ENCODE assay signal across 16 cellular contexts in genomic region chr3:186427627-186428026, GRCh38.
DNase-seq lines count a peak whose midpoint lies in the region; ATAC-seq, FAIRE-seq and TF ChIP-seq lines count a peak whose summit lies in the region.
"Had no signal": no experiment of that assay in that cellular context is flagged by ENCODE, and none has a peak within 500 bp of the region (broad histone marks: within the 10 kb centered on the region; RNA-seq: fewer than 3 reads in every experiment).

No MANE protein-coding gene starts in this region.

- H3K4me3 ChIP-seq in right atrium auricular region: no peak overlapping the region
- H3K4me3 ChIP-seq in astrocyte (ENCODE audit: insufficient read depth, low read depth, low read length): no peak overlapping the region
- H3K4me3 ChIP-seq in right cardiac atrium (ENCODE audit: low read length): no peak overlapping the region
- no peak overlapping the region for H3K4me3 ChIP-seq in aorta (ENCODE audit: low read length in 2 of 2)
- H3K4me3 ChIP-seq: A549, gastrocnemius medialis, neural progenitor cell, skin epidermis, tibial nerve had no signal

- TF ChIP-seq CTCF in right atrium auricular region (IDR thresholded peaks at IDR 0.05) (no peak), astrocyte (IDR thresholded peaks at IDR 0.05; ENCODE audit: insufficient read depth, low read depth, low read length) (no peak)

- H3K36me3 Mint-ChIP-seq in astrocyte (ENCODE audit: low read depth, unreplicated experiment): no peaks in the 10 kb centered on the region
- H3K36me3 Mint-ChIP-seq: neural progenitor cell had no signal

- peaks cover 8% of the 10 kb centered on the region for H3K27me3 Mint-ChIP-seq in astrocyte (ENCODE audit: low read depth, unreplicated experiment)

- H3K36me3 ChIP-seq in right atrium auricular region (no peaks in the 10 kb centered on the region), astrocyte (ENCODE audit: insufficient read depth, low read length) (no peaks in the 10 kb centered on the region), aorta (ENCODE audit: control insufficient read depth in 1 of 2, insufficient read depth in 2 of 2, low read length in 1 of 2) (no peaks in the 10 kb centered on the region)
- H3K36me3 ChIP-seq: gastrocnemius medialis, neural progenitor cell, tibial nerve had no signal

- H3K9ac ChIP-seq in astrocyte (ENCODE audit: low read length): no peak overlapping the region
- H3K9ac ChIP-seq: neural progenitor cell had no signal

- FAIRE-seq in astrocyte (lab: Jason Lieb, UNC): no peak
- FAIRE-seq: A549 had no signal

- H3K4me3 Mint-ChIP-seq in astrocyte (ENCODE audit: unreplicated experiment): no peak overlapping the region
- H3K4me3 Mint-ChIP-seq: neural progenitor cell had no signal

- ATAC-seq in Right ventricle myocardium inferior (peak; percentile 91), right cardiac atrium (peak; percentile 49 to 78), aorta (ENCODE audit: low FRiP score) (peak; percentile 75), HG02798 (IDR thresholded peaks at IDR 0.05; ENCODE audit: poor library complexity, unreplicated experiment) (no peak)
- ATAC-seq: A549, gastrocnemius medialis had no signal

- peaks cover 0 to 30% of the 10 kb centered on the region in 2 donors for H3K4me1 ChIP-seq in right atrium auricular region
- peaks cover 7% of the 10 kb centered on the region for H3K4me1 ChIP-seq in astrocyte (ENCODE audit: insufficient read depth, low read length)
- H3K4me1 ChIP-seq in right cardiac atrium (ENCODE audit: control insufficient read depth, insufficient read depth, low read length): no peaks in the 10 kb centered on the region
- H3K4me1 ChIP-seq in aorta (ENCODE audit: control insufficient read depth in 1 of 2, insufficient read depth in 2 of 2, low read length in 2 of 2): no peaks in the 10 kb centered on the region
- H3K4me1 ChIP-seq: A549, gastrocnemius medialis had no signal

- peak overlapping the region; percentile 86 for H3K27ac Mint-ChIP-seq in astrocyte (ENCODE audit: unreplicated experiment)

- no peaks in the 10 kb centered on the region for H4K20me1 ChIP-seq in astrocyte (ENCODE audit: insufficient read depth, low read length)

- DNase-seq in Right ventricle myocardium inferior (ENCODE audit: missing footprints): no peak
- no peak for DNase-seq in right atrium auricular region (ENCODE audit: low spot score)
- DNase-seq in astrocyte (ENCODE audit: low read depth): peak; percentile 63
- DNase-seq in right cardiac atrium: peak in 2 of 3 donors; percentile 20 to 64
- DNase-seq in aorta: no peak
- no peak for DNase-seq in stimulated activated CD4-positive, alpha-beta T cell treated with anti-CD3 and anti-CD28 coated beads, Interleukin-2, amount 100 ng/mL, for 48 hours
- no peak for DNase-seq in H4 (ENCODE audit: low spot score)
- DNase-seq: gastrocnemius medialis, kidney glomerular epithelial cell, NCI-H82 had no signal

- no peaks in the 10 kb centered on the region for H3K79me2 ChIP-seq in astrocyte (ENCODE audit: insufficient read depth, low read length)

- WGBS in right cardiac atrium: 52% methylated on average over 4 of the region's 4 CpGs
- WGBS in aorta, 2 donors: 20 to 25% methylated on average over 4 of the region's 4 CpGs

- H3K4me2 ChIP-seq in astrocyte (ENCODE audit: low read length): peak overlapping the region; percentile 27
- H3K4me2 ChIP-seq: A549, neural progenitor cell had no signal

- H2AFZ ChIP-seq in astrocyte (ENCODE audit: low read depth, low read length): peak overlapping the region; percentile 5
- H2AFZ ChIP-seq: neural progenitor cell had no signal

- H3K4me1 Mint-ChIP-seq in astrocyte (ENCODE audit: low read depth, unreplicated experiment): peaks cover 24% of the 10 kb centered on the region

- no peaks in the 10 kb centered on the region for H3K9me3 ChIP-seq in right atrium auricular region
- H3K9me3 ChIP-seq in astrocyte (ENCODE audit: insufficient read depth, low read depth, low read length): no peaks in the 10 kb centered on the region
- no peaks in the 10 kb centered on the region for H3K9me3 ChIP-seq in right cardiac atrium (ENCODE audit: control insufficient read depth, low read length)
- H3K9me3 ChIP-seq in aorta (ENCODE audit: control insufficient read depth, low read length): no peaks in the 10 kb centered on the region
- H3K9me3 ChIP-seq: A549, gastrocnemius medialis, tibial nerve had no signal

- intact Hi-C loops in Right ventricle myocardium inferior (cut with DNase I): loop anchor here (5.0 kb wide), 1 partner anchor 65 kb away; the partner anchor contains the start of gene DGKG
- intact Hi-C loops in right cardiac atrium (cut with DNase I): no loop called here
- intact Hi-C loops in aorta (cut with DNase I): no loop called here

- H3K27ac ChIP-seq in right atrium auricular region (peak overlapping the region in 1 of 2 donors; percentile 58), astrocyte (ENCODE audit: low read depth, low read length) (no peak overlapping the region), right cardiac atrium (ENCODE audit: low read length) (peak overlapping the region; percentile 28), aorta (ENCODE audit: low read depth in 1 of 2, low read length in 2 of 2) (no peak overlapping the region)
- H3K27ac ChIP-seq: A549, HL-60, neural progenitor cell, skin epidermis had no signal

- no peaks in the 10 kb centered on the region for H3K9me3 Mint-ChIP-seq in astrocyte (ENCODE audit: unreplicated experiment)

- H3K27me3 ChIP-seq in right atrium auricular region: no peaks in the 10 kb centered on the region
- peaks cover 6% of the 10 kb centered on the region for H3K27me3 ChIP-seq in astrocyte (ENCODE audit: insufficient read depth, low read length)
- no peaks in the 10 kb centered on the region for H3K27me3 ChIP-seq in right cardiac atrium (ENCODE audit: control insufficient read depth, insufficient read depth)
- no peaks in the 10 kb centered on the region for H3K27me3 ChIP-seq in aorta (ENCODE audit: control insufficient read depth in 1 of 2, insufficient read depth in 2 of 2, low read length in 1 of 2)
- H3K27me3 ChIP-seq: gastrocnemius medialis, neural progenitor cell, tibial nerve had no signal

Comparison
In these comparisons a context has a peak if more than half of its experiments do, and no peak if none do; other contexts are left out.
1. DNase-seq: peak in astrocyte (single experiment) and right cardiac atrium (2 of 3); none in Right ventricle myocardium inferior (single experiment), right atrium auricular region (single experiment), aorta (0 of 2), stimulated activated CD4-positive, alpha-beta T cell treated with anti-CD3 and anti-CD28 coated beads, Interleukin-2, amount 100 ng/mL, for 48 hours (0 of 2) and H4 (single experiment).